In genomic region chr6:143675946-143676345, GRCh38 we compare ENCODE assay signal across 16 cellular contexts. TPM values are rescaled to one million over a fixed set of nuclear protein-coding genes. Genes with fewer than 3 reads are reported as not detected.
DNase-seq lines count a peak whose midpoint lies in the region; ATAC-seq and TF ChIP-seq lines count a peak whose summit lies in the region.
"Had no signal": no experiment of that assay in that cellular context is flagged by ENCODE, and none has a peak within 500 bp of the region (broad histone marks: within the 10 kb centered on the region; RNA-seq: fewer than 3 reads in every experiment).

No MANE protein-coding gene starts in this region.

- peaks cover 4% of the 10 kb centered on the region for H3K9me3 Mint-ChIP-seq in nephron
- H3K9me3 Mint-ChIP-seq in T-helper 2 cell treated with Interferon-gamma antibody and Interleukin-4, amounts not matched to agents 5 μg/mL and 100 μg/mL, for 36 hours, result no peaks in the 10 kb centered on the region
- H3K9me3 Mint-ChIP-seq: activated T-helper 17 cell treated with anti-CD3 and anti-CD28 coated beads, Interleukin-2, amount 50 U/mL, for 72 hours had no signal

- ATAC-seq in stimulated activated naive CD8-positive, alpha-beta T cell treated with anti-CD3 and anti-CD28 coated beads, Interleukin-15, Interleukin-2, amounts not matched to agents 100 U/mL and 50 U/mL, for 24 hours, result no peak
- ATAC-seq: activated T-helper 17 cell treated with anti-CD3 and anti-CD28 coated beads, Interleukin-2, amount 50 U/mL, for 72 hours had no signal

- no peak overlapping the region for H3K4me3 ChIP-seq in epithelial cell of esophagus (ENCODE audit: low read length)
- H3K4me3 ChIP-seq: BLaER1 had no signal

- no peaks in the 10 kb centered on the region for H3K36me3 Mint-ChIP-seq in nephron (ENCODE audit: low read depth)
- H3K36me3 Mint-ChIP-seq in T-helper 2 cell treated with Interferon-gamma antibody and Interleukin-4, amounts not matched to agents 5 μg/mL and 100 μg/mL, for 36 hours (ENCODE audit: low read depth), result no peaks in the 10 kb centered on the region

- DNase-seq in ACHN (peak; percentile 58), M059J (ENCODE audit: low read depth) (peak; percentile 71), epithelial cell of esophagus (ENCODE audit: low read depth) (peak; percentile 73), NCI-H524 treated with DMSO at 0.1 percent for 48 hours (lab: John Stamatoyannopoulos, UW) (no peak), SKM-1 treated with dmso at 0.1 percent for 144 hours (lab: John Stamatoyannopoulos, UW; ENCODE audit: unreplicated experiment) (no peak)
- no peak for DNase-seq in T-helper 2 cell treated with Interferon-gamma antibody and Interleukin-4, amounts not matched to agents 5 μg/mL and 100 μg/mL, for 36 hours (ENCODE audit: low spot score)
- no peak for DNase-seq in stimulated activated naive CD8-positive, alpha-beta T cell treated with anti-CD3 and anti-CD28 coated beads, Interleukin-15, Interleukin-2, amounts not matched to agents 100 U/mL and 50 U/mL, for 24 hours
- DNase-seq: activated CD4-positive, alpha-beta T cell treated with anti-CD3 and anti-CD28 coated beads for 4 hours; GDM1; head of caudate nucleus; midbrain; NCI-H1092 treated with DMSO at 0.1 percent for 48 hours; retina had no signal

- peaks cover 57% of the 10 kb centered on the region for H3K4me1 Mint-ChIP-seq in nephron
- peaks cover 10% of the 10 kb centered on the region for H3K4me1 Mint-ChIP-seq in T-helper 2 cell treated with Interferon-gamma antibody and Interleukin-4, amounts not matched to agents 5 μg/mL and 100 μg/mL, for 36 hours (ENCODE audit: low read depth)

- no peak for TF ChIP-seq CTCF in epithelial cell of esophagus (IDR thresholded peaks at IDR 0.05; ENCODE audit: insufficient read depth, low read depth, low read length, missing control alignments)
- no peak for TF ChIP-seq CTCF in nephron (IDR thresholded peaks at IDR 0.05; ENCODE audit: unreplicated experiment in 3 of 3)

- peak overlapping the region; percentile 64 to 86 (median 80) for H3K27ac Mint-ChIP-seq in nephron
- no peak overlapping the region for H3K27ac Mint-ChIP-seq in T-helper 2 cell treated with Interferon-gamma antibody and Interleukin-4, amounts not matched to agents 5 μg/mL and 100 μg/mL, for 36 hours
- H3K27ac Mint-ChIP-seq: activated T-helper 17 cell treated with anti-CD3 and anti-CD28 coated beads, Interleukin-2, amount 50 U/mL, for 72 hours had no signal

- no peaks in the 10 kb centered on the region for H3K27me3 Mint-ChIP-seq in nephron (ENCODE audit: low read depth)
- peaks cover 54% of the 10 kb centered on the region for H3K27me3 Mint-ChIP-seq in T-helper 2 cell treated with Interferon-gamma antibody and Interleukin-4, amounts not matched to agents 5 μg/mL and 100 μg/mL, for 36 hours (ENCODE audit: low read depth)
- H3K27me3 Mint-ChIP-seq: activated T-helper 17 cell treated with anti-CD3 and anti-CD28 coated beads, Interleukin-2, amount 50 U/mL, for 72 hours had no signal

- H3K4me3 Mint-ChIP-seq in nephron, result peak overlapping the region; percentile 26 to 57 (median 39)
- H3K4me3 Mint-ChIP-seq in T-helper 2 cell treated with Interferon-gamma antibody and Interleukin-4, amounts not matched to agents 5 μg/mL and 100 μg/mL, for 36 hours, result no peak overlapping the region
- H3K4me3 Mint-ChIP-seq: activated T-helper 17 cell treated with anti-CD3 and anti-CD28 coated beads, Interleukin-2, amount 50 U/mL, for 72 hours had no signal

- in situ Hi-C loops in ACHN (cut with HindIII; ENCODE audit: low pct_ligation_motif_present, low pct_unique_long_range_greater_than_20kb, low sequenced_read_pairs), result no loop called here

RNA-seq across cellular contexts. Expression of gene PHACTR2, which starts 1.8 kb away (rescaled TPM):
- total RNA-seq in M059J (2014; rRNA removed; shearing (Covaris generic)), result 21.3 and 32.0 TPM in 2 replicates

Comparison
In these comparisons a context has a peak if more than half of its experiments do, and no peak if none do; other contexts are left out.
1. DNase-seq: peak in ACHN (single experiment), M059J (single experiment) and epithelial cell of esophagus (single experiment); none in T-helper 2 cell treated with Interferon-gamma antibody and Interleukin-4, amounts not matched to agents 5 μg/mL and 100 μg/mL, for 36 hours (single experiment), NCI-H524 treated with DMSO at 0.1 percent for 48 hours (single experiment), stimulated activated naive CD8-positive, alpha-beta T cell treated with anti-CD3 and anti-CD28 coated beads, Interleukin-15, Interleukin-2, amounts not matched to agents 100 U/mL and 50 U/mL, for 24 hours (single experiment) and SKM-1 treated with dmso at 0.1 percent for 144 hours (single experiment).